ENCODE assay signal across 1 cellular context in the genomic region with DNA sequence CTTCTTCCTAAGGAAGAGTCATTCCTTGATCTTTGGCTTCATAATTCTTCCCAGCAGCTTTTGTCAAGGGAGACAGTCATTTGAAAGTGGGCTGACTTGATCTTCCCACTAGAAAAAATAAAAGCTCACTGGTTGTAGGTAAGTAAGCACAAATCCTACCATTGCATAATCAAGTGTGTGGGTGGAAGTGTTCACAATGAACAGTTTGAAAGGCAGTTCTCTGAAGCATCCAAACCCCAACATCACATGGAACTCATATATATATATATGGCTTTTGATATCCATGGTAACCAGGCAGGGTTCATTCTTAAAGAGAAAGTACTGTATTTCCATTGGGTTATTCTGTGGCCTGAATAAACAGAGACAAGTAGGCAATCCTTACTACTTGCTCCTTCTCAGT.
TF ChIP-seq lines count a peak whose summit lies in the region.

No MANE protein-coding gene starts in this region.

TF ChIP-seq in GM23338, 12 proteins besides CTCF, POLR2A, EP300 and RAD21 (continued from another document):
- TF ChIP-seq, protein P1, sequence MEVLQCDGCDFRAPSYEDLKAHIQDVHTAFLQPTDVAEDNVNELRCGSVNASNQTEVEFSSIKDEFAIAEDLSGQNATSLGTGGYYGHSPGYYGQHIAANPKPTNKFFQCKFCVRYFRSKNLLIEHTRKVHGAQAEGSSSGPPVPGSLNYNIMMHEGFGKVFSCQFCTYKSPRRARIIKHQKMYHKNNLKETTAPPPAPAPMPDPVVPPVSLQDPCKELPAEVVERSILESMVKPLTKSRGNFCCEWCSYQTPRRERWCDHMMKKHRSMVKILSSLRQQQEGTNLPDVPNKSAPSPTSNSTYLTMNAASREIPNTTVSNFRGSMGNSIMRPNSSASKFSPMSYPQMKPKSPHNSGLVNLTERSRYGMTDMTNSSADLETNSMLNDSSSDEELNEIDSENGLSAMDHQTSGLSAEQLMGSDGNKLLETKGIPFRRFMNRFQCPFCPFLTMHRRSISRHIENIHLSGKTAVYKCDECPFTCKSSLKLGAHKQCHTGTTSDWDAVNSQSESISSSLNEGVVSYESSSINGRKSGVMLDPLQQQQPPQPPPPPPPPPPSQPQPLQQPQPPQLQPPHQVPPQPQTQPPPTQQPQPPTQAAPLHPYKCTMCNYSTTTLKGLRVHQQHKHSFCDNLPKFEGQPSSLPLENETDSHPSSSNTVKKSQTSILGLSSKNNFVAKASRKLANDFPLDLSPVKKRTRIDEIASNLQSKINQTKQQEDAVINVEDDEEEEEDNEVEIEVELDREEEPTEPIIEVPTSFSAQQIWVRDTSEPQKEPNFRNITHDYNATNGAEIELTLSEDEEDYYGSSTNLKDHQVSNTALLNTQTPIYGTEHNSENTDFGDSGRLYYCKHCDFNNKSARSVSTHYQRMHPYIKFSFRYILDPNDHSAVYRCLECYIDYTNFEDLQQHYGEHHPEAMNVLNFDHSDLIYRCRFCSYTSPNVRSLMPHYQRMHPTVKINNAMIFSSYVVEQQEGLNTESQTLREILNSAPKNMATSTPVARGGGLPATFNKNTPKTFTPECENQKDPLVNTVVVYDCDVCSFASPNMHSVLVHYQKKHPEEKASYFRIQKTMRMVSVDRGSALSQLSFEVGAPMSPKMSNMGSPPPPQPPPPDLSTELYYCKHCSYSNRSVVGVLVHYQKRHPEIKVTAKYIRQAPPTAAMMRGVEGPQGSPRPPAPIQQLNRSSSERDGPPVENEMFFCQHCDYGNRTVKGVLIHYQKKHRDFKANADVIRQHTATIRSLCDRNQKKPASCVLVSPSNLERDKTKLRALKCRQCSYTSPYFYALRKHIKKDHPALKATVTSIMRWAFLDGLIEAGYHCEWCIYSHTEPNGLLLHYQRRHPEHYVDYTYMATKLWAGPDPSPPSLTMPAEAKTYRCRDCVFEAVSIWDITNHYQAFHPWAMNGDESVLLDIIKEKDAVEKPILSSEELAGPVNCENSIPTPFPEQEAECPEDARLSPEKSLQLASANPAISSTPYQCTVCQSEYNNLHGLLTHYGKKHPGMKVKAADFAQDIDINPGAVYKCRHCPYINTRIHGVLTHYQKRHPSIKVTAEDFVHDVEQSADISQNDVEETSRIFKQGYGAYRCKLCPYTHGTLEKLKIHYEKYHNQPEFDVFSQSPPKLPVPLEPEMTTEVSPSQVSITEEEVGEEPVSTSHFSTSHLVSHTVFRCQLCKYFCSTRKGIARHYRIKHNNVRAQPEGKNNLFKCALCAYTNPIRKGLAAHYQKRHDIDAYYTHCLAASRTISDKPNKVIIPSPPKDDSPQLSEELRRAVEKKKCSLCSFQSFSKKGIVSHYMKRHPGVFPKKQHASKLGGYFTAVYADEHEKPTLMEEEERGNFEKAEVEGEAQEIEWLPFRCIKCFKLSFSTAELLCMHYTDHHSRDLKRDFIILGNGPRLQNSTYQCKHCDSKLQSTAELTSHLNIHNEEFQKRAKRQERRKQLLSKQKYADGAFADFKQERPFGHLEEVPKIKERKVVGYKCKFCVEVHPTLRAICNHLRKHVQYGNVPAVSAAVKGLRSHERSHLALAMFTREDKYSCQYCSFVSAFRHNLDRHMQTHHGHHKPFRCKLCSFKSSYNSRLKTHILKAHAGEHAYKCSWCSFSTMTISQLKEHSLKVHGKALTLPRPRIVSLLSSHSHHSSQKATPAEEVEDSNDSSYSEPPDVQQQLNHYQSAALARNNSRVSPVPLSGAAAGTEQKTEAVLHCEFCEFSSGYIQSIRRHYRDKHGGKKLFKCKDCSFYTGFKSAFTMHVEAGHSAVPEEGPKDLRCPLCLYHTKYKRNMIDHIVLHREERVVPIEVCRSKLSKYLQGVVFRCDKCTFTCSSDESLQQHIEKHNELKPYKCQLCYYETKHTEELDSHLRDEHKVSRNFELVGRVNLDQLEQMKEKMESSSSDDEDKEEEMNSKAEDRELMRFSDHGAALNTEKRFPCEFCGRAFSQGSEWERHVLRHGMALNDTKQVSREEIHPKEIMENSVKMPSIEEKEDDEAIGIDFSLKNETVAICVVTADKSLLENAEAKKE (CRISPR knock-in tag; IDR thresholded peaks at IDR 0.05): no peak
- no peak for TF ChIP-seq ZNF331 (CRISPR knock-in tag; IDR thresholded peaks at IDR 0.05; ENCODE audit: low read depth)
- TF ChIP-seq, protein P2, sequence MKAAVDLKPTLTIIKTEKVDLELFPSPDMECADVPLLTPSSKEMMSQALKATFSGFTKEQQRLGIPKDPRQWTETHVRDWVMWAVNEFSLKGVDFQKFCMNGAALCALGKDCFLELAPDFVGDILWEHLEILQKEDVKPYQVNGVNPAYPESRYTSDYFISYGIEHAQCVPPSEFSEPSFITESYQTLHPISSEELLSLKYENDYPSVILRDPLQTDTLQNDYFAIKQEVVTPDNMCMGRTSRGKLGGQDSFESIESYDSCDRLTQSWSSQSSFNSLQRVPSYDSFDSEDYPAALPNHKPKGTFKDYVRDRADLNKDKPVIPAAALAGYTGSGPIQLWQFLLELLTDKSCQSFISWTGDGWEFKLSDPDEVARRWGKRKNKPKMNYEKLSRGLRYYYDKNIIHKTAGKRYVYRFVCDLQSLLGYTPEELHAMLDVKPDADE (IDR thresholded peaks at IDR 0.05): no peak
- TF ChIP-seq STAT1 (IDR thresholded peaks at IDR 0.05; ENCODE audit: unreplicated experiment): no peak
- TF ChIP-seq ZNF114 (CRISPR knock-in tag; IDR thresholded peaks at IDR 0.05): no peak
- TF ChIP-seq, protein P3, sequence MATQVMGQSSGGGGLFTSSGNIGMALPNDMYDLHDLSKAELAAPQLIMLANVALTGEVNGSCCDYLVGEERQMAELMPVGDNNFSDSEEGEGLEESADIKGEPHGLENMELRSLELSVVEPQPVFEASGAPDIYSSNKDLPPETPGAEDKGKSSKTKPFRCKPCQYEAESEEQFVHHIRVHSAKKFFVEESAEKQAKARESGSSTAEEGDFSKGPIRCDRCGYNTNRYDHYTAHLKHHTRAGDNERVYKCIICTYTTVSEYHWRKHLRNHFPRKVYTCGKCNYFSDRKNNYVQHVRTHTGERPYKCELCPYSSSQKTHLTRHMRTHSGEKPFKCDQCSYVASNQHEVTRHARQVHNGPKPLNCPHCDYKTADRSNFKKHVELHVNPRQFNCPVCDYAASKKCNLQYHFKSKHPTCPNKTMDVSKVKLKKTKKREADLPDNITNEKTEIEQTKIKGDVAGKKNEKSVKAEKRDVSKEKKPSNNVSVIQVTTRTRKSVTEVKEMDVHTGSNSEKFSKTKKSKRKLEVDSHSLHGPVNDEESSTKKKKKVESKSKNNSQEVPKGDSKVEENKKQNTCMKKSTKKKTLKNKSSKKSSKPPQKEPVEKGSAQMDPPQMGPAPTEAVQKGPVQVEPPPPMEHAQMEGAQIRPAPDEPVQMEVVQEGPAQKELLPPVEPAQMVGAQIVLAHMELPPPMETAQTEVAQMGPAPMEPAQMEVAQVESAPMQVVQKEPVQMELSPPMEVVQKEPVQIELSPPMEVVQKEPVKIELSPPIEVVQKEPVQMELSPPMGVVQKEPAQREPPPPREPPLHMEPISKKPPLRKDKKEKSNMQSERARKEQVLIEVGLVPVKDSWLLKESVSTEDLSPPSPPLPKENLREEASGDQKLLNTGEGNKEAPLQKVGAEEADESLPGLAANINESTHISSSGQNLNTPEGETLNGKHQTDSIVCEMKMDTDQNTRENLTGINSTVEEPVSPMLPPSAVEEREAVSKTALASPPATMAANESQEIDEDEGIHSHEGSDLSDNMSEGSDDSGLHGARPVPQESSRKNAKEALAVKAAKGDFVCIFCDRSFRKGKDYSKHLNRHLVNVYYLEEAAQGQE (IDR thresholded peaks at IDR 0.05; ENCODE audit: unreplicated experiment): no peak
- TF ChIP-seq JUNB (IDR thresholded peaks at IDR 0.05; ENCODE audit: unreplicated experiment): no peak
- no peak for TF ChIP-seq EZH2 (IDR thresholded peaks at IDR 0.05; ENCODE audit: low read depth, unreplicated experiment)
